ENCODE assay signal across 8 cellular contexts in the genomic region with DNA sequence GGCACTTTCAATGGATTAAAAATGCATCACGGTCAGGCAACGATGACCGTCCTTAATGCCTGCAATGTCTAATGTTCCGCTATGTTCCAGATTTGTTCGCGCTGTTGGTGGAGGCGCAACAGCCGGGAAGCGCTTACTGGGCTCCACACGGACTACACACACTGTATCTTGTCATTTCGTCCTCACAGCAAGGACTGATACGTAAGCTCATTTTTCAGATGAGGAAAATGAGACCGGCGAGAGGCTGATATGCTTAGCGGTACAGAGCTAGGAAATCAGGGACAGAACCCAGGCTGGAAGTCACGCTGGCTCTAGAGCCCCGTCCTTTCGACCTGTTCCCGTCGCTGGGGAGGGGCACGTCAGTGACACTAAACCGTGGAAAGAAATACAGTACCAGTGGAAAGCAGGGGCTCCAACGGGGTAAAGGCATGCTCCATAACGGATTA. TPM values are rescaled to one million over a fixed set of nuclear protein-coding genes. Genes with fewer than 3 reads are reported as not detected.
A peak's percentile ranks its signal among the peaks of the same experiment; 100 is the strongest.
DNase-seq lines count a peak whose midpoint lies in the region; ATAC-seq, FAIRE-seq and TF ChIP-seq lines count a peak whose summit lies in the region.

No MANE protein-coding gene starts in this region.

- intact Hi-C loops in CD4-positive, alpha-beta T cell (cut with DNase I, micrococcal nuclease): loop anchor here (1.0 to 10.0 kb wide), 4 partner anchors 16 to 100 kb away; no protein-coding TSS in a partner anchor

- ATAC-seq in CD4-positive, alpha-beta T cell (ENCODE audit: poor library complexity): peak; percentile 40
- ATAC-seq in GM19043 (IDR thresholded peaks at IDR 0.05; ENCODE audit: low read depth, unreplicated experiment) (peak; percentile 31), HG03175 (IDR thresholded peaks at IDR 0.05; ENCODE audit: unreplicated experiment) (peak; percentile 29)
- ATAC-seq in activated T-helper 17 cell treated with anti-CD3 and anti-CD28 coated beads, Interleukin-2, amount 50 U/mL, for 72 hours (replicated peaks): peak; percentile 49

- no peak for FAIRE-seq in frontal cortex (lab: Jason Lieb, UNC)

- no peaks in the 10 kb centered on the region for H3K27me3 Mint-ChIP-seq in CD4-positive, alpha-beta T cell
- H3K27me3 Mint-ChIP-seq in activated T-helper 17 cell treated with anti-CD3 and anti-CD28 coated beads, Interleukin-2, amount 50 U/mL, for 72 hours: no peaks in the 10 kb centered on the region
- no peaks in the 10 kb centered on the region for H3K27me3 Mint-ChIP-seq in neural crest cell (ENCODE audit: low read depth)

- H3K27me3 ChIP-seq in CD4-positive, alpha-beta T cell (ENCODE audit: control insufficient read depth, insufficient read depth, low read length): no peaks in the 10 kb centered on the region

- CTCF ChIA-PET in CD4-positive, alpha-beta T cell (lab: Charles Lee): interaction anchor here (0.6 to 2.2 kb wide), 5 partner anchors 14 to 96 kb away, joined by 3 to 10 read pairs (median 3); no protein-coding TSS in a partner anchor

- POLR2A ChIA-PET in CD4-positive, alpha-beta T cell (lab: Charles Lee): interaction anchor here (0.6 to 6.6 kb wide), 25 partner anchors 8 to 144 kb away, joined by 3 to 302 read pairs (median 6); no protein-coding TSS in a partner anchor

- H3K9me3 ChIP-seq in CD4-positive, alpha-beta T cell (ENCODE audit: control insufficient read depth, low read length): no peaks in the 10 kb centered on the region

- H3K36me3 Mint-ChIP-seq in CD4-positive, alpha-beta T cell (ENCODE audit: low read depth): peaks cover 12% of the 10 kb centered on the region
- H3K36me3 Mint-ChIP-seq in activated T-helper 17 cell treated with anti-CD3 and anti-CD28 coated beads, Interleukin-2, amount 50 U/mL, for 72 hours (ENCODE audit: low read depth): peaks cover 5% of the 10 kb centered on the region
- H3K36me3 Mint-ChIP-seq in neural crest cell (ENCODE audit: low read depth): peaks cover 3% of the 10 kb centered on the region

- peak in 4 of 10 experiments; percentile 18 to 42 (median 34) for DNase-seq in CD4-positive, alpha-beta T cell
- DNase-seq in NCI-H774 (lab: John Stamatoyannopoulos, UW) (peak; percentile 26), frontal cortex (ENCODE audit: low spot score in 2 of 2) (peak; percentile 36 to 46), neural crest cell (ENCODE audit: low read depth, low spot score) (peak; percentile 43), iPS-NIHi11 (ENCODE audit: low spot score) (no peak)

- H3K27ac ChIP-seq in CD4-positive, alpha-beta T cell (ENCODE audit: low read depth, low read length): peak overlapping the region; percentile 88

- H3K27ac Mint-ChIP-seq in CD4-positive, alpha-beta T cell: peak overlapping the region; percentile 97
- peak overlapping the region; percentile 95 for H3K27ac Mint-ChIP-seq in activated T-helper 17 cell treated with anti-CD3 and anti-CD28 coated beads, Interleukin-2, amount 50 U/mL, for 72 hours
- peak overlapping the region; percentile 97 for H3K27ac Mint-ChIP-seq in neural crest cell (ENCODE audit: unreplicated experiment)

- peak overlapping the region; percentile 97 for H3K4me3 Mint-ChIP-seq in CD4-positive, alpha-beta T cell
- peak overlapping the region; percentile 94 for H3K4me3 Mint-ChIP-seq in activated T-helper 17 cell treated with anti-CD3 and anti-CD28 coated beads, Interleukin-2, amount 50 U/mL, for 72 hours
- H3K4me3 Mint-ChIP-seq in neural crest cell: peak overlapping the region; percentile 94

- H3K9me3 Mint-ChIP-seq in CD4-positive, alpha-beta T cell: peaks cover 10% of the 10 kb centered on the region
- H3K9me3 Mint-ChIP-seq in activated T-helper 17 cell treated with anti-CD3 and anti-CD28 coated beads, Interleukin-2, amount 50 U/mL, for 72 hours: peaks cover 13% of the 10 kb centered on the region
- peaks cover 9% of the 10 kb centered on the region for H3K9me3 Mint-ChIP-seq in neural crest cell

- no peak for TF ChIP-seq CTCF in CD4-positive, alpha-beta T cell (IDR thresholded peaks at IDR 0.05)
- TF ChIP-seq CTCF in neural crest cell (conservative IDR thresholded peaks at IDR 0.05): no peak

- H3K4me1 Mint-ChIP-seq in CD4-positive, alpha-beta T cell (ENCODE audit: low read depth): peaks cover 51% of the 10 kb centered on the region
- peaks cover 20% of the 10 kb centered on the region for H3K4me1 Mint-ChIP-seq in activated T-helper 17 cell treated with anti-CD3 and anti-CD28 coated beads, Interleukin-2, amount 50 U/mL, for 72 hours
- peaks cover 7% of the 10 kb centered on the region for H3K4me1 Mint-ChIP-seq in neural crest cell

RNA-seq across cellular contexts. Expression of gene TPK1, which starts 0.7 kb away (rescaled TPM):
- total RNA-seq in CD4-positive, alpha-beta T cell: 10 to 100 TPM; 17.1 to 17.8 TPM
- total RNA-seq in activated T-helper 17 cell treated with anti-CD3 and anti-CD28 coated beads, Interleukin-2, amount 50 U/mL, for 72 hours: 10 to 100 TPM; 19.9 to 20.6 TPM
- total RNA-seq in frontal cortex (7.3 TPM), neural crest cell (3.3 and 4.0 TPM in 2 replicates)
